ENCODE assay signal across 8 cellular contexts in genomic region chr15:26864664-26865191, GRCh38. TPM values are rescaled to one million over a fixed set of nuclear protein-coding genes. Genes with fewer than 3 reads are reported as not detected.
A peak's percentile ranks its signal among the peaks of the same experiment; 100 is the strongest.
DNase-seq lines count a peak whose midpoint lies in the region; TF ChIP-seq lines count a peak whose summit lies in the region.

No MANE protein-coding gene starts in this region.

- TF ChIP-seq POLR2A in testis (IDR thresholded peaks at IDR 0.05) = no peak

- TF ChIP-seq CTCF in testis (IDR thresholded peaks at IDR 0.05) = peak; percentile 24 to 49 (median 31)

- H3K27me3 ChIP-seq in iPS DF 6.9 (ENCODE audit: control insufficient read depth, insufficient read depth, low read length) (peaks cover 4% of the 10 kb centered on the region; the same call in 1 of the 2 replicates), testis (no peaks in the 10 kb centered on the region)
- H3K27me3 ChIP-seq in effector memory CD4-positive, alpha-beta T cell (replicated peaks; ENCODE audit: control insufficient read depth, insufficient read depth, low read length, poor library complexity, severe bottlenecking) = no peaks in the 10 kb centered on the region

- H3K4me3 ChIP-seq in iPS DF 6.9 (ENCODE audit: low read length) = no peak overlapping the region
- H3K4me3 ChIP-seq in testis = no peak overlapping the region
- no peak overlapping the region for H3K4me3 ChIP-seq in effector memory CD4-positive, alpha-beta T cell (ENCODE audit: insufficient read depth, low read depth, low read length, poor library complexity, severe bottlenecking)

- intact Hi-C loops in testis (cut with DNase I; ENCODE audit: low total_unique reads) = no loop called here

- H3K9me3 ChIP-seq in iPS DF 6.9 (ENCODE audit: control insufficient read depth, insufficient read depth, low read length) (no peaks in the 10 kb centered on the region), testis (no peaks in the 10 kb centered on the region)
- no peaks in the 10 kb centered on the region for H3K9me3 ChIP-seq in effector memory CD4-positive, alpha-beta T cell (ENCODE audit: control insufficient read depth, low read length)

- peaks cover 1% of the 10 kb centered on the region; the same call in 1 of the 2 replicates for H3K4me1 ChIP-seq in iPS DF 6.9 (ENCODE audit: control insufficient read depth, insufficient read depth, low read length)
- H3K4me1 ChIP-seq in testis = no peaks in the 10 kb centered on the region
- H3K4me1 ChIP-seq in effector memory CD4-positive, alpha-beta T cell (ENCODE audit: control insufficient read depth, insufficient read depth, low read length, poor library complexity, severe bottlenecking) = no peaks in the 10 kb centered on the region

- no CpG with 5 or more reads among the region's 8 CpGs for WGBS in iPS DF 6.9 (ENCODE audit: insufficient coverage, insufficient read length)
- WGBS in testis, 2 donors = 28 to 31% methylated on average over 8 of the region's 8 CpGs

- H3K27ac ChIP-seq in iPS DF 6.9 (ENCODE audit: low read length) (no peak overlapping the region), testis (no peak overlapping the region)
- H3K27ac ChIP-seq in effector memory CD4-positive, alpha-beta T cell (ENCODE audit: insufficient read depth, low read length, poor library complexity, severe bottlenecking) = no peak overlapping the region

- H3K36me3 ChIP-seq in iPS DF 6.9 (ENCODE audit: control insufficient read depth, insufficient read depth, low read length) (no peaks in the 10 kb centered on the region; the same call in 1 of the 2 replicates), testis (ENCODE audit: low read depth, missing control alignments) (no peaks in the 10 kb centered on the region)
- no peaks in the 10 kb centered on the region for H3K36me3 ChIP-seq in effector memory CD4-positive, alpha-beta T cell (ENCODE audit: control insufficient read depth, insufficient read depth, low read length)

- DNase-seq in ELR (ENCODE audit: low read depth) (peak; percentile 1), NCI-H1092 (lab: John Stamatoyannopoulos, UW) (peak; percentile 35), UCSD-AML1 (lab: John Stamatoyannopoulos, UW; ENCODE audit: unreplicated experiment) (peak; percentile 37), iPS DF 6.9 (ENCODE audit: low read depth, low spot score) (peak; percentile 67), testis (peak; percentile 55), SIG-M5 (lab: John Stamatoyannopoulos, UW) (no peak), OCI-M2 (lab: John Stamatoyannopoulos, UW; ENCODE audit: unreplicated experiment) (no peak)
- DNase-seq in effector memory CD4-positive, alpha-beta T cell = no peak

RNA-seq across cellular contexts. Expression of gene GABRA5, which starts 2.1 kb away (rescaled TPM):
- total RNA-seq in testis = 1 to 10 TPM; 3.1 TPM
- polyA plus RNA-seq in testis (ENCODE audit: insufficient read depth, low read depth, low replicate concordance) = 0.58 TPM

Comparison
In these comparisons a context has a peak if more than half of its experiments do, and no peak if none do; other contexts are left out.
1. DNase-seq: peak in ELR (single experiment), NCI-H1092 (single experiment), UCSD-AML1 (single experiment), iPS DF 6.9 (single experiment) and testis (single experiment); none in effector memory CD4-positive, alpha-beta T cell (0 of 3), SIG-M5 (single experiment) and OCI-M2 (single experiment).